ENCODE assay signal across 12 cellular contexts in genomic region chr20:21237956-21238355, GRCh38.
"Had no signal": no experiment of that assay in that cellular context is flagged by ENCODE, and none has a peak within 500 bp of the region (broad histone marks: within the 10 kb centered on the region; RNA-seq: fewer than 3 reads in every experiment).

No MANE protein-coding gene starts in this region.

- H3K27ac ChIP-seq: gastroesophageal sphincter, left ventricle myocardium inferior, sigmoid colon had no signal

- ATAC-seq: activated CD4-positive, CD25-positive, alpha-beta regulatory T cell treated with anti-CD3 and anti-CD28 coated beads, Interleukin-2, amount 50 U/mL, for 24 hours; gastroesophageal sphincter had no signal

- DNase-seq: activated CD4-positive, alpha-beta T cell treated with anti-CD3 and anti-CD28 coated beads, Interleukin-2, amount 50 U/mL, for 4 hours; activated naive CD4-positive, alpha-beta T cell treated with anti-CD3 and anti-CD28 coated beads, Interleukin-2, amount 50 U/mL, for 16 hours; activated T-cell treated with anti-CD3 and anti-CD28 coated beads, Interleukin-2, amount 50 U/mL, for 1 hour; amygdala; sigmoid colon; stimulated activated CD4-positive, alpha-beta T cell treated with anti-CD3 and anti-CD28 coated beads, Interleukin-2, amount 100 ng/mL, for 24 hours; stimulated activated naive CD4-positive, alpha-beta T cell; T-helper 2 cell; trophoblast cell had no signal

- H3K27me3 ChIP-seq: gastroesophageal sphincter, sigmoid colon had no signal

- H3K4me3 ChIP-seq: gastroesophageal sphincter, left ventricle myocardium inferior, sigmoid colon had no signal

- H3K9me3 ChIP-seq: gastroesophageal sphincter, left ventricle myocardium inferior, sigmoid colon had no signal
